Comparison of ENCODE assay signal across 8 cellular contexts in the genomic region with DNA sequence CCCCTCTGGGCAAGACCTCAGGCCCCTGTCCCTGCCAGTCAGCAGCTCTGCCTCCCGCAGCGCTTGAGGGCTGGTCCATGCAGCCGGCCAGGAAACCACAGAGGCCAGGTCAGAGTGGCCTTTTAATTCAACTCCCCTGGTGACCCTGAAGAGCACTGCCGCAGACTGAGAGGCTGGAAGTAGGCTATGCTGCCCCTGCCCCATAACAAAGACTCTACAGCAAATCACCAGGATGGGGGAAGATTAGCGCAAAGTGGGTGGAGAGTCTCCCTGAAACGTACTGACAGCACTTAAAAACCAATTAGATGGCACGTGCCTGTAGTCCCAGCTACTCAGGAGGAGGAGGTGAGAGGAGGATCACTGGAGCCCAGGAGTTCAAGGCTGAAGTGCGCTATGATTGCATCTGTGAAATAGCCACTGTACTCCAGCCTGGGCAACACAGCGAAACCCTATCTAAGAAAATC.
DNase-seq lines count a peak whose midpoint lies in the region; ATAC-seq and TF ChIP-seq lines count a peak whose summit lies in the region.

No MANE protein-coding gene starts in this region.

- peaks cover 14% of the 10 kb centered on the region for H3K36me3 Mint-ChIP-seq in MCF 10A (ENCODE audit: insufficient read depth, unreplicated experiment)

- no peak overlapping the region for H3K4me3 ChIP-seq in breast epithelium
- no peak overlapping the region for H3K4me3 ChIP-seq in WERI-Rb-1 (ENCODE audit: low read depth, low read length)
- H3K4me3 ChIP-seq in uterus = no peak overlapping the region

- H3K9me3 ChIP-seq in breast epithelium = no peaks in the 10 kb centered on the region
- H3K9me3 ChIP-seq in WERI-Rb-1 (ENCODE audit: severe bottlenecking) = no peaks in the 10 kb centered on the region
- no peaks in the 10 kb centered on the region for H3K9me3 ChIP-seq in uterus

- H3K4me1 ChIP-seq in breast epithelium (peaks cover 0 to 4% of the 10 kb centered on the region in 2 donors), uterus (peaks cover 4 to 9% of the 10 kb centered on the region in 2 donors)

- H3K27ac ChIP-seq in breast epithelium (no peak overlapping the region), WERI-Rb-1 (peak overlapping the region; percentile 36), layer of hippocampus (ENCODE audit: low read depth, low read length) (peak overlapping the region; percentile 17), uterus (peak overlapping the region; percentile 30 to 74)

- H3K36me3 ChIP-seq in breast epithelium (no peaks in the 10 kb centered on the region), WERI-Rb-1 (no peaks in the 10 kb centered on the region), uterus (no peaks in the 10 kb centered on the region)

- peak overlapping the region; percentile 96 for H3K27ac Mint-ChIP-seq in MCF 10A (ENCODE audit: low read depth, unreplicated experiment)

- H3K4me1 Mint-ChIP-seq in MCF 10A (ENCODE audit: insufficient read depth, unreplicated experiment) = peaks cover 66% of the 10 kb centered on the region

- no TSS peak for BruUV-seq in MCF 10A (replicated peaks; lab: Mats Ljungman, UMichigan)

- POLR2A ChIA-PET in MCF 10A (lab: Yijun Ruan, JAX) = interaction anchor here (0.8 to 1.4 kb wide), 2 partner anchors 70 to 164 kb away, joined by 3 read pairs; no protein-coding TSS in a partner anchor

- H3K27me3 Mint-ChIP-seq in MCF 10A (ENCODE audit: insufficient read depth, unreplicated experiment) = no peaks in the 10 kb centered on the region

- intact Hi-C loops in MCF 10A (cut with micrococcal nuclease) = no loop called here
- intact Hi-C loops in breast epithelium (cut with DNase I; ENCODE audit: low total_unique reads) = no loop called here
- intact Hi-C loops in uterus (cut with DNase I; ENCODE audit: low total_unique reads) = no loop called here

- TF ChIP-seq CTCF in MCF 10A (IDR thresholded peaks at IDR 0.05; ENCODE audit: unreplicated experiment) = no peak
- no peak for TF ChIP-seq CTCF in breast epithelium (IDR thresholded peaks at IDR 0.05)
- no peak for TF ChIP-seq CTCF in WERI-Rb-1 (IDR thresholded peaks at IDR 0.05; ENCODE audit: low read depth, low read length)
- TF ChIP-seq CTCF in uterus (IDR thresholded peaks at IDR 0.05) = no peak

- H3K27me3 ChIP-seq in breast epithelium (no peaks in the 10 kb centered on the region), WERI-Rb-1 (ENCODE audit: insufficient read depth, low read depth, severe bottlenecking) (no peaks in the 10 kb centered on the region), layer of hippocampus (ENCODE audit: control insufficient read depth, insufficient read depth, low read length) (no peaks in the 10 kb centered on the region), uterus (no peaks in the 10 kb centered on the region)

- CTCF ChIA-PET in MCF 10A (lab: Yijun Ruan, JAX) = interaction anchor here (0.6 kb wide), 1 partner anchor 19 kb away, joined by 3 read pairs; no protein-coding TSS in a partner anchor

- ATAC-seq in GM21737 (IDR thresholded peaks at IDR 0.05; ENCODE audit: unreplicated experiment) (no peak), GM21367 (IDR thresholded peaks at IDR 0.05; ENCODE audit: unreplicated experiment) (no peak)

- H3K4me3 Mint-ChIP-seq in MCF 10A (ENCODE audit: unreplicated experiment) = no peak overlapping the region

- no peaks in the 10 kb centered on the region for H3K9me3 Mint-ChIP-seq in MCF 10A (ENCODE audit: unreplicated experiment)

- DNase-seq in MCF 10A (ENCODE audit: unreplicated experiment) = no peak
- no peak for DNase-seq in breast epithelium (ENCODE audit: low spot score in 2 of 2)
- DNase-seq in WERI-Rb-1 = peak; percentile 74
- DNase-seq in uterus = no peak
- no peak for DNase-seq in kidney tubule cell (ENCODE audit: low spot score)

- TF ChIP-seq POLR2A in breast epithelium (IDR thresholded peaks at IDR 0.05) = no peak
- no peak for TF ChIP-seq POLR2A in uterus (IDR thresholded peaks at IDR 0.05)

Comparison
In these comparisons a context has a peak if more than half of its experiments do, and no peak if none do; other contexts are left out.
1. H3K27ac ChIP-seq: peak in WERI-Rb-1 (single experiment), layer of hippocampus (single experiment) and uterus (2 of 2); none in breast epithelium (0 of 2).